21 cellular contexts compared by ENCODE assay signal in genomic region chr13:42417624-42418023, GRCh38.
"Had no signal": no experiment of that assay in that cellular context is flagged by ENCODE, and none has a peak within 500 bp of the region (broad histone marks: within the 10 kb centered on the region; RNA-seq: fewer than 3 reads in every experiment).

No MANE protein-coding gene starts in this region.

- H3K9me3 ChIP-seq: gastrocnemius medialis, heart right ventricle, suprapubic skin, tibial artery, upper lobe of left lung, uterus had no signal

- H3K79me2 ChIP-seq: parathyroid adenoma had no signal

- H3K4me1 Mint-ChIP-seq: nephron progenitor cell had no signal

- ATAC-seq: esophagus mucosa; gastrocnemius medialis; heart right ventricle; naive thymus-derived CD4-positive, alpha-beta T cell; sciatic nerve; stimulated activated naive B cell treated with anti-CD40 and anti-IgM and Interleukin-4, amounts not matched to agents 10 μg/mL and 1 μg/mL and 100 μg/mL, for 72 hours had no signal

- H3K4me3 Mint-ChIP-seq: naive thymus-derived CD4-positive, alpha-beta T cell; nephron progenitor cell; stimulated activated naive B cell treated with anti-CD40 and anti-IgM and Interleukin-4, amounts not matched to agents 10 μg/mL and 1 μg/mL and 100 μg/mL, for 72 hours had no signal

- H3K4me3 ChIP-seq: dorsolateral prefrontal cortex, gastrocnemius medialis, heart right ventricle, suprapubic skin, tibial artery, upper lobe of left lung, uterus had no signal

- H3K27ac Mint-ChIP-seq: naive thymus-derived CD4-positive, alpha-beta T cell; nephron progenitor cell; stimulated activated naive B cell treated with anti-CD40 and anti-IgM and Interleukin-4, amounts not matched to agents 10 μg/mL and 1 μg/mL and 100 μg/mL, for 72 hours had no signal

- H3K9ac ChIP-seq: parathyroid adenoma had no signal

- H3K27me3 ChIP-seq: gastrocnemius medialis, suprapubic skin, tibial artery, upper lobe of left lung, uterus had no signal

- H3K36me3 Mint-ChIP-seq: stimulated activated naive B cell treated with anti-CD40 and anti-IgM and Interleukin-4, amounts not matched to agents 10 μg/mL and 1 μg/mL and 100 μg/mL, for 72 hours had no signal

- H3K27ac ChIP-seq: dorsolateral prefrontal cortex, gastrocnemius medialis, heart right ventricle, parathyroid adenoma, suprapubic skin, tibial artery, upper lobe of left lung, uterus had no signal

- DNase-seq: cortex of kidney; dorsolateral prefrontal cortex; effector CD8-positive, alpha-beta T cell; gastrocnemius medialis; heart right ventricle; hypothalamus; kidney glomerular epithelial cell; naive thymus-derived CD4-positive, alpha-beta T cell; nephron progenitor cell; stimulated activated CD4-positive, alpha-beta T cell treated with anti-CD3 and anti-CD28 coated beads, Interleukin-2, amount 100 ng/mL, for 24 hours; stimulated activated CD4-positive, alpha-beta T cell treated with anti-CD3 and anti-CD28 coated beads, Interleukin-4, amount 100 ng/mL, for 4 hours; stimulated activated naive B cell treated with anti-CD40 and anti-IgM and Interleukin-4, amounts not matched to agents 10 μg/mL and 1 μg/mL and 100 μg/mL, for 72 hours; tibial artery; upper lobe of left lung; uterus had no signal

- FAIRE-seq: endometrium, islet of Langerhans had no signal

- H3K36me3 ChIP-seq: gastrocnemius medialis, heart right ventricle, suprapubic skin, tibial artery, upper lobe of left lung, uterus had no signal

- H3K4me1 ChIP-seq: gastrocnemius medialis, heart right ventricle, parathyroid adenoma, suprapubic skin, tibial artery, uterus had no signal

- H2AFZ ChIP-seq: parathyroid adenoma had no signal

- H3K27me3 Mint-ChIP-seq: naive thymus-derived CD4-positive, alpha-beta T cell; stimulated activated naive B cell treated with anti-CD40 and anti-IgM and Interleukin-4, amounts not matched to agents 10 μg/mL and 1 μg/mL and 100 μg/mL, for 72 hours had no signal

- H3K9me3 Mint-ChIP-seq: nephron progenitor cell; stimulated activated naive B cell treated with anti-CD40 and anti-IgM and Interleukin-4, amounts not matched to agents 10 μg/mL and 1 μg/mL and 100 μg/mL, for 72 hours had no signal
